Comparison of ENCODE assay signal across 12 cellular contexts in the genomic region with DNA sequence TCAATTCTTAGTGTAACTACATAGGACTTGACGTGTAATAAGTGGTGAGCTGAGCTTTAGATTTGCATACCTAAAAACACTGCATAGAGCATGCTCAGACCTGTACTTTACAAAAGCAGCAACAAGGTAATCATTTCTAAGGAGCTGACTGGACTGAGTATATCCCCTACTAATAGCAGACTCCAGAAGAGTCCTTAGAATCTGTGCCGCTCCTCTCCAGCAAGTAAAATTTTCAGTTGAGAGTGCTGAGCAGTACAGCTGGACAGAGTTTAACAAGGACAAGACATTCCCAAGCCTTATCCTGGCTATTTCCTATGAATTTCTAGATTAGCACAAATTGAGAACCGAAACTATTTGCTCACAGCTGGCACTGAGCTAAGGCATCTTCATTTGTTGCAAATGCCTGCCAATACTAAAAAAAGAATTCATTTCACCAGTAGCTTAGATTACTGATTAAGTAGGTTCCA. TPM values are rescaled to one million over a fixed set of nuclear protein-coding genes. Genes with fewer than 3 reads are reported as not detected.
DNase-seq lines count a peak whose midpoint lies in the region; ATAC-seq and TF ChIP-seq lines count a peak whose summit lies in the region.
"Had no signal": no experiment of that assay in that cellular context is flagged by ENCODE, and none has a peak within 500 bp of the region (broad histone marks: within the 10 kb centered on the region; RNA-seq: fewer than 3 reads in every experiment).

No MANE protein-coding gene starts in this region.

- H3K4me1 Mint-ChIP-seq in endothelial cell (ENCODE audit: unreplicated experiment) = no peaks in the 10 kb centered on the region
- H3K4me1 Mint-ChIP-seq in activated CD8-positive, alpha-beta T cell treated with anti-CD3 and anti-CD28 coated beads, Interleukin-2, amount 10 ng/mL, durations not matched to agents 7 days and 5 days (ENCODE audit: low read depth) = no peaks in the 10 kb centered on the region
- H3K4me1 Mint-ChIP-seq: activated T-helper 17 cell treated with anti-CD3 and anti-CD28 coated beads, Interleukin-2, amount 50 U/mL, for 72 hours had no signal

- CTCF ChIA-PET in activated CD8-positive, alpha-beta T cell treated with anti-CD3 and anti-CD28 coated beads, Interleukin-2, amount 10 ng/mL, durations not matched to agents 7 days and 5 days (lab: Charles Lee) = interaction anchor here (1.2 to 1.5 kb wide), 3 partner anchors 27 to 44 kb away, joined by 3 to 8 read pairs (median 6); no protein-coding TSS in a partner anchor

- H3K9me3 Mint-ChIP-seq in endothelial cell (ENCODE audit: unreplicated experiment) = no peaks in the 10 kb centered on the region
- H3K9me3 Mint-ChIP-seq in activated CD8-positive, alpha-beta T cell treated with anti-CD3 and anti-CD28 coated beads, Interleukin-2, amount 10 ng/mL, durations not matched to agents 7 days and 5 days (ENCODE audit: insufficient read depth) = no peaks in the 10 kb centered on the region
- H3K9me3 Mint-ChIP-seq: activated T-helper 17 cell treated with anti-CD3 and anti-CD28 coated beads, Interleukin-2, amount 50 U/mL, for 72 hours; T-helper 1 cell treated with Interleukin-12 subunit alpha and Interleukin-12 subunit beta and Interleukin-4 antibody, amounts not matched to agents 30 μg/mL and 1 μg/mL, for 36 hours had no signal

- POLR2A ChIA-PET in activated CD8-positive, alpha-beta T cell treated with anti-CD3 and anti-CD28 coated beads, Interleukin-2, amount 10 ng/mL, durations not matched to agents 7 days and 5 days (lab: Charles Lee) = no interaction called here

- DNase-seq in endothelial cell (ENCODE audit: low spot score) (no peak), NCI-H1092 treated with DMSO at 0.1 percent for 48 hours (lab: John Stamatoyannopoulos, UW) (no peak), NCI-H345 (lab: John Stamatoyannopoulos, UW) (no peak)
- DNase-seq in activated CD8-positive, alpha-beta T cell treated with anti-CD3 and anti-CD28 coated beads, Interleukin-2, amount 10 ng/mL, durations not matched to agents 7 days and 5 days = no peak
- DNase-seq: effector CD8-positive, alpha-beta T cell; stomach had no signal

- peaks cover 3% of the 10 kb centered on the region for H3K27me3 Mint-ChIP-seq in endothelial cell (ENCODE audit: unreplicated experiment)
- peaks cover 18% of the 10 kb centered on the region for H3K27me3 Mint-ChIP-seq in activated CD8-positive, alpha-beta T cell treated with anti-CD3 and anti-CD28 coated beads, Interleukin-2, amount 10 ng/mL, durations not matched to agents 7 days and 5 days (ENCODE audit: low read depth)

- no peaks in the 10 kb centered on the region for H3K36me3 Mint-ChIP-seq in endothelial cell (ENCODE audit: low read depth, unreplicated experiment)
- no peaks in the 10 kb centered on the region for H3K36me3 Mint-ChIP-seq in activated CD8-positive, alpha-beta T cell treated with anti-CD3 and anti-CD28 coated beads, Interleukin-2, amount 10 ng/mL, durations not matched to agents 7 days and 5 days (ENCODE audit: low read depth)

- no peak overlapping the region for H3K27ac Mint-ChIP-seq in endothelial cell (ENCODE audit: unreplicated experiment)
- H3K27ac Mint-ChIP-seq in activated CD8-positive, alpha-beta T cell treated with anti-CD3 and anti-CD28 coated beads, Interleukin-2, amount 10 ng/mL, durations not matched to agents 7 days and 5 days = no peak overlapping the region
- H3K27ac Mint-ChIP-seq: activated T-helper 17 cell treated with anti-CD3 and anti-CD28 coated beads, Interleukin-2, amount 50 U/mL, for 72 hours; T-helper 1 cell treated with Interleukin-12 subunit alpha and Interleukin-12 subunit beta and Interleukin-4 antibody, amounts not matched to agents 30 μg/mL and 1 μg/mL, for 36 hours had no signal

- TF ChIP-seq POLR2A in GM18505 (IDR thresholded peaks at IDR 0.05; ENCODE audit: borderline replicate concordance, extremely low read depth, insufficient read depth, insufficient read length) = no peak

- no peak overlapping the region for H3K4me3 Mint-ChIP-seq in endothelial cell (ENCODE audit: unreplicated experiment)
- no peak overlapping the region for H3K4me3 Mint-ChIP-seq in activated CD8-positive, alpha-beta T cell treated with anti-CD3 and anti-CD28 coated beads, Interleukin-2, amount 10 ng/mL, durations not matched to agents 7 days and 5 days
- H3K4me3 Mint-ChIP-seq: activated T-helper 17 cell treated with anti-CD3 and anti-CD28 coated beads, Interleukin-2, amount 50 U/mL, for 72 hours; T-helper 1 cell treated with Interleukin-12 subunit alpha and Interleukin-12 subunit beta and Interleukin-4 antibody, amounts not matched to agents 30 μg/mL and 1 μg/mL, for 36 hours had no signal

- ATAC-seq in GM18505 (IDR thresholded peaks at IDR 0.05; ENCODE audit: unreplicated experiment) (peak; percentile 67), GM21423 (IDR thresholded peaks at IDR 0.05; ENCODE audit: unreplicated experiment) (peak; percentile 89), HG03196 (IDR thresholded peaks at IDR 0.05; ENCODE audit: unreplicated experiment) (peak; percentile 90), esophagus mucosa (peak; percentile 55)
- no peak for ATAC-seq in activated CD8-positive, alpha-beta T cell treated with anti-CD3 and anti-CD28 coated beads, Interleukin-2, amount 10 ng/mL, durations not matched to agents 7 days and 5 days
- ATAC-seq: activated T-helper 17 cell treated with anti-CD3 and anti-CD28 coated beads, Interleukin-2, amount 50 U/mL, for 72 hours had no signal

- no peak for TF ChIP-seq CTCF in endothelial cell (IDR thresholded peaks at IDR 0.05; ENCODE audit: unreplicated experiment)

RNA-seq across cellular contexts. Expression of a gene that starts 26.1 kb away (rescaled TPM):
- 0.68 TPM for total RNA-seq in esophagus mucosa
- 0.51 TPM for total RNA-seq in endothelial cell (ENCODE audit: unreplicated experiment)
- total RNA-seq in activated CD8-positive, alpha-beta T cell treated with anti-CD3 and anti-CD28 coated beads, Interleukin-2, amount 10 ng/mL, durations not matched to agents 7 days and 5 days = under 1 TPM; 0.13 to 0.16 TPM
